Comparison of ENCODE assay signal across 8 cellular contexts in genomic region chr4:153151535-153152452, GRCh38. TPM values are rescaled to one million over a fixed set of nuclear protein-coding genes. Genes with fewer than 3 reads are reported as not detected.
DNase-seq lines count a peak whose midpoint lies in the region; ATAC-seq and TF ChIP-seq lines count a peak whose summit lies in the region.

No MANE protein-coding gene starts in this region.

- TF ChIP-seq EP300 in sigmoid colon (IDR thresholded peaks at IDR 0.05) = no peak

- DNase-seq in CD4-positive, alpha-beta T cell = peak in 2 of 10 experiments; percentile 27 to 34
- DNase-seq in NCI-H2227 treated with DMSO at 0.1 percent for 48 hours (lab: John Stamatoyannopoulos, UW) = peak; percentile 73
- DNase-seq in activated naive CD4-positive, alpha-beta T cell treated with anti-CD3 and anti-CD28 coated beads, Interleukin-2, amount 50 U/mL, for 16 hours = peak; percentile 32
- DNase-seq in hippocampal formation (lab: John Stamatoyannopoulos, UW) = peak; percentile 58 to 65
- DNase-seq in sigmoid colon = peak; percentile 67
- DNase-seq in GOT3 (lab: John Stamatoyannopoulos, UW) = no peak
- DNase-seq in COLO829 (ENCODE audit: low spot score) = no peak

- POLR2A ChIA-PET in CD4-positive, alpha-beta T cell (lab: Charles Lee) = interaction anchor here (1.4 to 1.5 kb wide), 2 partner anchors 9 to 71 kb away, joined by 3 to 4 read pairs; no protein-coding TSS in a partner anchor
- POLR2A ChIA-PET in HEK293 (lab: Yijun Ruan, JAX) = interaction anchor here (0.6 to 1.6 kb wide), 2 partner anchors 72 to 1045 kb away, joined by 4 read pairs; no protein-coding TSS in a partner anchor

- CTCF ChIA-PET in CD4-positive, alpha-beta T cell (lab: Charles Lee) = interaction anchor here (1.3 to 2.3 kb wide), 2 partner anchors 9 to 67 kb away, joined by 5 to 6 read pairs; no protein-coding TSS in a partner anchor
- CTCF ChIA-PET in HEK293 (lab: Yijun Ruan, JAX) = interaction anchor here (0.6 to 1.5 kb wide), 4 partner anchors 9 to 332 kb away, joined by 3 to 4 read pairs (median 3); no protein-coding TSS in a partner anchor

- H3K4me3 ChIP-seq in HEK293 (ENCODE audit: low read depth, low read length) (peak overlapping the region; percentile 50; the same call in 1 of the 2 replicates), sigmoid colon (peak overlapping the region in 2 of 4 donors; percentile 61 to 62)

- H3K4me1 Mint-ChIP-seq in CD4-positive, alpha-beta T cell (ENCODE audit: low read depth) = peaks cover 50% of the 10 kb centered on the region

- intact Hi-C loops in CD4-positive, alpha-beta T cell (cut with DNase I, micrococcal nuclease) = loop anchor here (5.0 kb wide), 2 partner anchors 56 to 96 kb away; no protein-coding TSS in a partner anchor
- intact Hi-C loops in sigmoid colon (cut with DNase I) = loop anchor here (5.0 kb wide), 1 partner anchor 71 kb away; no protein-coding TSS in a partner anchor

- H3K36me3 ChIP-seq in HEK293 (ENCODE audit: control insufficient read depth in 2 of 2, insufficient read depth in 1 of 2, low read length in 2 of 2) (no peaks in the 10 kb centered on the region), sigmoid colon (no peaks in the 10 kb centered on the region)

- H3K9me3 Mint-ChIP-seq in CD4-positive, alpha-beta T cell = no peaks in the 10 kb centered on the region

- peak overlapping the region; percentile 92 for H3K27ac Mint-ChIP-seq in CD4-positive, alpha-beta T cell

- no peaks in the 10 kb centered on the region for H3K27me3 ChIP-seq in CD4-positive, alpha-beta T cell (ENCODE audit: control insufficient read depth, insufficient read depth, low read length)
- H3K27me3 ChIP-seq in sigmoid colon = no peaks in the 10 kb centered on the region

- ATAC-seq in CD4-positive, alpha-beta T cell (ENCODE audit: poor library complexity) = no peak

- H3K9me3 ChIP-seq in CD4-positive, alpha-beta T cell (ENCODE audit: control insufficient read depth, low read length) = no peaks in the 10 kb centered on the region
- H3K9me3 ChIP-seq in HEK293 (ENCODE audit: control insufficient read depth, insufficient read depth, low read depth, low read length) (no peaks in the 10 kb centered on the region), sigmoid colon (no peaks in the 10 kb centered on the region)

- H3K4me1 ChIP-seq in HEK293 (ENCODE audit: control insufficient read depth, insufficient read depth, low read length) = peaks cover 12% of the 10 kb centered on the region
- peaks cover 0 to 31% (median 20%) of the 10 kb centered on the region in 4 donors for H3K4me1 ChIP-seq in sigmoid colon

- H3K27me3 Mint-ChIP-seq in CD4-positive, alpha-beta T cell = no peaks in the 10 kb centered on the region

- TF ChIP-seq POLR2A in sigmoid colon (IDR thresholded peaks at IDR 0.05) = no peak

- TF ChIP-seq CTCF in CD4-positive, alpha-beta T cell (IDR thresholded peaks at IDR 0.05) = no peak
- TF ChIP-seq CTCF in HEK293 (tag by site-specific recombination; IDR thresholded peaks at IDR 0.05) (no peak), sigmoid colon (IDR thresholded peaks at IDR 0.05) (no peak)

- no peaks in the 10 kb centered on the region for H3K36me3 Mint-ChIP-seq in CD4-positive, alpha-beta T cell (ENCODE audit: low read depth)

- peak overlapping the region; percentile 95 for H3K4me3 Mint-ChIP-seq in CD4-positive, alpha-beta T cell

- no peak overlapping the region for H3K27ac ChIP-seq in CD4-positive, alpha-beta T cell (ENCODE audit: low read depth, low read length)
- no peak overlapping the region; the same call in 1 of the 2 replicates for H3K27ac ChIP-seq in HEK293 (ENCODE audit: extremely low read depth, low read depth, low read length)
- H3K27ac ChIP-seq in sigmoid colon = no peak overlapping the region

- WGBS in sigmoid colon, 2 donors = 13 to 23% methylated on average over 31 of the region's 31 CpGs

TF ChIP-seq in HEK293, 187 proteins besides CTCF, POLR2A, EP300 and RAD21 (continues in another document):
- TF ChIP-seq ZNF692 (tag by site-specific recombination; IDR thresholded peaks at IDR 0.05) (no peak), GLIS2 (tag by site-specific recombination; IDR thresholded peaks at IDR 0.05) (peak; percentile 53), ZNF654 (tag by site-specific recombination; IDR thresholded peaks at IDR 0.05; ENCODE audit: low read depth) (no peak), ZFP69B (tag by site-specific recombination; IDR thresholded peaks at IDR 0.05) (no peak), ZNF335 (tag by site-specific recombination; conservative IDR thresholded peaks at IDR 0.05) (peak; percentile 88), ZBTB26 (tag by site-specific recombination; optimal IDR thresholded peaks at IDR 0.05) (no peak), BCL6B (tag by site-specific recombination; IDR thresholded peaks at IDR 0.05) (0 out of 2 replicates have a peak, but pooled peaks have one; percentile 35), KLF1 (tag by site-specific recombination; IDR thresholded peaks at IDR 0.05) (0 out of 2 replicates have a peak, but pooled peaks have one; percentile 21), ZNF645 (tag by site-specific recombination; IDR thresholded peaks at IDR 0.05) (no peak), ZBTB49 (tag by site-specific recombination; IDR thresholded peaks at IDR 0.05; ENCODE audit: low read depth) (no peak), ZNF248 (tag by site-specific recombination; IDR thresholded peaks at IDR 0.05) (no peak), ZNF37A (tag by site-specific recombination; IDR thresholded peaks at IDR 0.05) (no peak), ZNF701 (tag by site-specific recombination; IDR thresholded peaks at IDR 0.05) (no peak), ZNF488 (tag by site-specific recombination; IDR thresholded peaks at IDR 0.05) (no peak)

RNA-seq across cellular contexts. Expression of gene TRIM2, which starts 52.4 kb away (rescaled TPM):
- 1 to 10 TPM; 1.9 to 3.4 TPM for total RNA-seq in CD4-positive, alpha-beta T cell
- total RNA-seq in sigmoid colon = 10 to 100 TPM; 31.6 to 51.7 (median 34.7) TPM
- polyA plus RNA-seq in sigmoid colon = 10 to 100 TPM; 19.8 to 26.8 (median 25.5) TPM

Comparison
In these comparisons a context has a peak if more than half of its experiments do, and no peak if none do; other contexts are left out.
1. DNase-seq: peak in NCI-H2227 treated with DMSO at 0.1 percent for 48 hours (single experiment), activated naive CD4-positive, alpha-beta T cell treated with anti-CD3 and anti-CD28 coated beads, Interleukin-2, amount 50 U/mL, for 16 hours (single experiment), hippocampal formation (2 of 2) and sigmoid colon (single experiment); none in GOT3 (single experiment) and COLO829 (single experiment).
2. RNA of gene TRIM2, which starts 52.4 kb away (total RNA-seq): 31.6 to 51.7 TPM in sigmoid colon; 1.9 to 3.4 TPM in CD4-positive, alpha-beta T cell; every median in the first group is over 4 times any median in the second.